In genomic region chr2:67476808-67477790, GRCh38 we compare ENCODE assay signal across 8 cellular contexts.
DNase-seq lines count a peak whose midpoint lies in the region; ATAC-seq, FAIRE-seq and TF ChIP-seq lines count a peak whose summit lies in the region.

No MANE protein-coding gene starts in this region.

- no peak overlapping the region for H3K27ac Mint-ChIP-seq in nephron progenitor cell

- no peaks in the 10 kb centered on the region for H3K9me3 ChIP-seq in endothelial cell of umbilical vein (replicated peaks; ENCODE audit: control insufficient read depth, insufficient read depth, low read length)

- no peaks in the 10 kb centered on the region for H3K27me3 ChIP-seq in endothelial cell of umbilical vein (ENCODE audit: control insufficient read depth in 2 of 2, insufficient read depth in 2 of 2, low read length in 2 of 2)

- peaks cover 25% of the 10 kb centered on the region for H3K4me1 Mint-ChIP-seq in nephron progenitor cell

- POLR2A ChIA-PET in endothelial cell of umbilical vein (lab: Charles Lee): no interaction called here

- H3K4me3 ChIP-seq in endothelial cell of umbilical vein (replicated peaks in 1 of 3; ENCODE audit: insufficient read depth in 1 of 3, low read depth in 1 of 3, low read length in 3 of 3): no peak overlapping the region

- H3K27me3 Mint-ChIP-seq in nephron progenitor cell (ENCODE audit: low read depth, poor library complexity): peaks cover 5% of the 10 kb centered on the region

- DNase-seq in ACHN: peak; percentile 63
- peak; percentile 6 for DNase-seq in GM20000 (ENCODE audit: low spot score)
- peak; percentile 29 for DNase-seq in NCI-H82 treated with DMSO at 0.1 percent for 48 hours (lab: John Stamatoyannopoulos, UW; ENCODE audit: unreplicated experiment)
- DNase-seq in endothelial cell of umbilical vein (ENCODE audit: low read depth, low spot score): peak; percentile 68
- no peak for DNase-seq in nephron progenitor cell
- DNase-seq in activated effector memory CD4-positive, alpha-beta T cell treated with Interleukin-2 at 50 U/mL for 16 hours: no peak

- in situ Hi-C loops in ACHN (cut with HindIII; ENCODE audit: low pct_ligation_motif_present, low pct_unique_long_range_greater_than_20kb, low sequenced_read_pairs): no loop called here

- dilution Hi-C loops in endothelial cell of umbilical vein (cut with MboI; ENCODE audit: extremely low pct_ligation_motif_present, low sequenced_read_pairs): no loop called here

- H3K79me2 ChIP-seq in endothelial cell of umbilical vein (ENCODE audit: control insufficient read depth, insufficient read depth, low read length): no peaks in the 10 kb centered on the region

- H3K9me1 ChIP-seq in endothelial cell of umbilical vein (replicated peaks; ENCODE audit: control insufficient read depth, extremely low read depth, insufficient read depth, low read length): no peaks in the 10 kb centered on the region

- ATAC-seq in HG02610 (IDR thresholded peaks at IDR 0.05; ENCODE audit: unreplicated experiment) (no peak), GM21526 (IDR thresholded peaks at IDR 0.05; ENCODE audit: low FRiP score, unreplicated experiment) (no peak)

- intact Hi-C loops in endothelial cell of umbilical vein (cut with micrococcal nuclease): loop anchor here (1.0 to 10.0 kb wide), 7 partner anchors 174 to 1048 kb away; no protein-coding TSS in a partner anchor

- no peaks in the 10 kb centered on the region for H4K20me1 ChIP-seq in endothelial cell of umbilical vein (replicated peaks; ENCODE audit: control insufficient read depth, extremely low read depth, insufficient read depth, low read length)

- H3K4me2 ChIP-seq in endothelial cell of umbilical vein (ENCODE audit: insufficient read depth, low read length): no peak overlapping the region

- H3K9me3 Mint-ChIP-seq in nephron progenitor cell: peaks cover 24% of the 10 kb centered on the region

- no peak overlapping the region for H3K4me3 Mint-ChIP-seq in nephron progenitor cell

- FAIRE-seq in endothelial cell of umbilical vein (lab: Jason Lieb, UNC): peak; percentile 64

- no peaks in the 10 kb centered on the region for H3K36me3 Mint-ChIP-seq in nephron progenitor cell (ENCODE audit: low read depth)

- no peak overlapping the region for H3K9ac ChIP-seq in endothelial cell of umbilical vein (replicated peaks; ENCODE audit: extremely low read depth, insufficient read depth, low read length)

- no peak overlapping the region for H3K27ac ChIP-seq in endothelial cell of umbilical vein (ENCODE audit: insufficient read depth, low read depth, low read length)

- TF ChIP-seq POLR2A in endothelial cell of umbilical vein (IDR thresholded peaks at IDR 0.05; ENCODE audit: low read depth, low read length): no peak

- H2AFZ ChIP-seq in endothelial cell of umbilical vein (ENCODE audit: low read depth, low read length): no peak overlapping the region

- CTCF ChIA-PET in endothelial cell of umbilical vein (lab: Charles Lee): interaction anchor here (0.6 to 2.2 kb wide), 24 partner anchors 8 to 1837 kb away, joined by 3 to 16 read pairs (median 4); no protein-coding TSS in a partner anchor

- H3K36me3 ChIP-seq in endothelial cell of umbilical vein (ENCODE audit: control insufficient read depth in 2 of 2, extremely low read depth in 1 of 2, insufficient read depth in 2 of 2, low read length in 2 of 2): no peaks in the 10 kb centered on the region

- H3K4me1 ChIP-seq in endothelial cell of umbilical vein (ENCODE audit: control insufficient read depth, extremely low read depth, insufficient read depth, low read length): no peaks in the 10 kb centered on the region

- no TSS peak for BruUV-seq in endothelial cell of umbilical vein (replicated peaks; lab: Mats Ljungman, UMichigan)

- TF ChIP-seq CTCF in GM20000 (IDR thresholded peaks at IDR 0.05; ENCODE audit: extremely low read depth, missing control alignments) (no peak), endothelial cell of umbilical vein (IDR thresholded peaks at IDR 0.05; ENCODE audit: extremely low read depth in 1 of 2, insufficient read depth in 1 of 2, low read depth in 1 of 2, low read length in 2 of 2) (peak; percentile 39 to 40), nephron progenitor cell (IDR thresholded peaks at IDR 0.05) (peak; percentile 37)

TF ChIP-seq in endothelial cell of umbilical vein, 7 proteins besides CTCF, POLR2A, EP300 and RAD21:
- no peak for TF ChIP-seq EZH2 (IDR thresholded peaks at IDR 0.05; ENCODE audit: borderline replicate concordance, low read depth, low read length, severe bottlenecking)
- no peak for TF ChIP-seq POLR2AphosphoS5 (IDR thresholded peaks at IDR 0.05; ENCODE audit: insufficient read depth, low read depth, low read length)
- TF ChIP-seq JUN (IDR thresholded peaks at IDR 0.05; ENCODE audit: borderline replicate concordance, insufficient read depth, insufficient read length, low read depth): no peak
- TF ChIP-seq MAX (IDR thresholded peaks at IDR 0.05; ENCODE audit: insufficient read depth, insufficient read length): no peak
- no peak for TF ChIP-seq FOS (IDR thresholded peaks at IDR 0.05; ENCODE audit: borderline replicate concordance, insufficient read depth, low read length)
- no peak for TF ChIP-seq MYC (IDR thresholded peaks at IDR 0.05; ENCODE audit: low read depth, low read length)
- TF ChIP-seq GATA2 (IDR thresholded peaks at IDR 0.05; ENCODE audit: insufficient read depth, insufficient read length, low read depth, low read length): no peak

Comparison
In these comparisons a context has a peak if more than half of its experiments do, and no peak if none do; other contexts are left out.
1. DNase-seq: peak in ACHN (single experiment), GM20000 (single experiment), NCI-H82 treated with DMSO at 0.1 percent for 48 hours (single experiment) and endothelial cell of umbilical vein (single experiment); none in nephron progenitor cell (single experiment) and activated effector memory CD4-positive, alpha-beta T cell treated with Interleukin-2 at 50 U/mL for 16 hours (single experiment).